In genomic region chr9:129027685-129028191, GRCh38 we compare ENCODE assay signal across 8 cellular contexts. TPM values are rescaled to one million over a fixed set of nuclear protein-coding genes. Genes with fewer than 3 reads are reported as not detected.
DNase-seq lines count a peak whose midpoint lies in the region; ATAC-seq and TF ChIP-seq lines count a peak whose summit lies in the region.

No MANE protein-coding gene starts in this region.

- H3K27ac ChIP-seq in HUES64 (ENCODE audit: low read depth, low read length): 0 out of 2 replicates have a peak overlapping the region, but pooled peaks have one; percentile 29
- H3K27ac ChIP-seq in esophagus (ENCODE audit: low read depth in 2 of 2, low read length in 1 of 2): peak overlapping the region; percentile 78 to 85

- H3K36me3 Mint-ChIP-seq in neural crest cell (ENCODE audit: low read depth): no peaks in the 10 kb centered on the region

- H3K36me3 ChIP-seq in HUES64 (ENCODE audit: insufficient read depth, low read length) (no peaks in the 10 kb centered on the region), esophagus (ENCODE audit: control insufficient read depth in 2 of 2, insufficient read depth in 2 of 2, low read length in 1 of 2) (peaks cover 0 to 3% of the 10 kb centered on the region in 2 donors)

- no peak for TF ChIP-seq CTCF in neural crest cell (conservative IDR thresholded peaks at IDR 0.05)

- H3K27me3 ChIP-seq in HUES64 (ENCODE audit: insufficient read depth, low read length): no peaks in the 10 kb centered on the region
- no peaks in the 10 kb centered on the region for H3K27me3 ChIP-seq in esophagus (ENCODE audit: control insufficient read depth in 1 of 2, insufficient read depth in 2 of 2, low read length in 2 of 2)

- H3K27ac Mint-ChIP-seq in neural crest cell (ENCODE audit: unreplicated experiment): no peak overlapping the region

- peaks cover 34% of the 10 kb centered on the region for H3K4me1 Mint-ChIP-seq in neural crest cell

- peak; percentile 88 for DNase-seq in DMS 273 (lab: John Stamatoyannopoulos, UW; ENCODE audit: unreplicated experiment)
- DNase-seq in DMS 273 treated with DMSO at 0.1 percent for 48 hours (lab: John Stamatoyannopoulos, UW): no peak
- peak; percentile 41 for DNase-seq in T1000 (lab: John Stamatoyannopoulos, UW)
- no peak for DNase-seq in neural crest cell (ENCODE audit: low read depth, low spot score)
- no peak for DNase-seq in occipital lobe (lab: John Stamatoyannopoulos, UW)

- H3K27me3 Mint-ChIP-seq in neural crest cell (ENCODE audit: low read depth): no peaks in the 10 kb centered on the region

- WGBS in HUES64: 3% methylated on average over 47 of the region's 47 CpGs
- 2 to 5% methylated on average over 25 to 47 of the region's 47 CpGs for WGBS in esophagus, 2 donors

- ATAC-seq in GM21447 (IDR thresholded peaks at IDR 0.05; ENCODE audit: unreplicated experiment): peak; percentile 31

- peak overlapping the region; percentile 80 for H3K9ac ChIP-seq in HUES64 (ENCODE audit: low read depth, low read length)

- H3K4me3 ChIP-seq in HUES64 (ENCODE audit: low read length) (peak overlapping the region; percentile 86), esophagus (ENCODE audit: low read depth in 1 of 2, low read length in 2 of 2) (peak overlapping the region; percentile 62 to 76)

- peak overlapping the region; percentile 87 for H3K4me3 Mint-ChIP-seq in neural crest cell

- peaks cover 10% of the 10 kb centered on the region; the same call in 1 of the 2 replicates for H3K4me1 ChIP-seq in HUES64 (ENCODE audit: insufficient read depth, low read length)
- peaks cover 11 to 14% of the 10 kb centered on the region in 2 donors for H3K4me1 ChIP-seq in esophagus (ENCODE audit: control insufficient read depth in 2 of 2, insufficient read depth in 2 of 2, low read length in 1 of 2)

- H3K9me3 ChIP-seq in HUES64 (ENCODE audit: insufficient read depth, low read depth, low read length) (no peaks in the 10 kb centered on the region), esophagus (ENCODE audit: control insufficient read depth in 2 of 2, insufficient read depth in 1 of 2, low read depth in 1 of 2, low read length in 1 of 2) (no peaks in the 10 kb centered on the region)

- H3K9me3 Mint-ChIP-seq in neural crest cell: no peaks in the 10 kb centered on the region

RNA-seq across cellular contexts. Expression of gene SH3GLB2, which starts 0.4 kb away (rescaled TPM):
- 42.2 TPM for polyA plus RNA-seq in HUES64 (2013, experiment 1 of 2)
- 38.4 TPM for polyA plus RNA-seq in HUES64 (2013, experiment 2 of 2)
- polyA plus RNA-seq in esophagus: 100 to 1,000 TPM; 144 to 183 TPM
- 71.7 and 76.1 TPM in 2 replicates for total RNA-seq in neural crest cell
- 56.6 TPM for total RNA-seq in occipital lobe

RNA-seq across cellular contexts. Expression of gene MIGA2, which starts 8.7 kb away (rescaled TPM):
- polyA plus RNA-seq in HUES64 (2013, experiment 1 of 2): 13.5 TPM
- 11.2 TPM for polyA plus RNA-seq in HUES64 (2013, experiment 2 of 2)
- polyA plus RNA-seq in esophagus: 10 to 100 TPM; 25.5 to 36.2 TPM
- 34.4 and 38.3 TPM in 2 replicates for total RNA-seq in neural crest cell
- 18.4 TPM for total RNA-seq in occipital lobe

RNA-seq across cellular contexts. Expression of gene DOLPP1, which starts 53.2 kb away (rescaled TPM):
- polyA plus RNA-seq in HUES64 (2013, experiment 1 of 2): 24.7 TPM
- polyA plus RNA-seq in HUES64 (2013, experiment 2 of 2): 21.9 TPM
- 10 to 100 TPM; 11.4 to 16.5 TPM for polyA plus RNA-seq in esophagus
- 43.1 and 43.9 TPM in 2 replicates for total RNA-seq in neural crest cell
- total RNA-seq in occipital lobe: 16.5 TPM

Comparison
In these comparisons a context has a peak if more than half of its experiments do, and no peak if none do; other contexts are left out.
1. DNase-seq: peak in DMS 273 (single experiment) and T1000 (single experiment); none in DMS 273 treated with DMSO at 0.1 percent for 48 hours (single experiment), neural crest cell (single experiment) and occipital lobe (single experiment).